ENCODE assay signal across 1 cellular context in the genomic region with DNA sequence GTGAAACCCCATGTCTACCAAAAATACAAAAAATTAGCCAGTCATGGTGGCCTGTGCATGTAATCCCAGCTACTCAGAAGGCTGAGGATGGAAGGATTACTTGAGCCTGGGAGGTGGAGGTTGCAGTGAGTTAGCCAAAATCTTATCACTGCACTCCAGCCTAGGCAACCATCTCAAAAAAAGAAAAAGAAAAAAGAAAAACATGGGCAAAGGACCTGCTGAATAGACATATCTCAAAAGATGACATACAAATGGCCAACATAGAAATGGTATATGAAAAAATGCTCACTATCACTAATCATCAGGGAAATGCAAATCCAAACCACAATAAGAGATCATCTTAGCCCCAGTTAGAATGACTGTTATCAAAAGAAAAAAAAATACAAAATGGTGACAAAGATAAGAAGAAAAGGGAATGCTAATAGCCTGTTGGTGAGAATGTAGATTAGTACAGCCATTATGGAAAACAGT.
TF ChIP-seq lines count a peak whose summit lies in the region.

No MANE protein-coding gene starts in this region.

TF ChIP-seq in IMR-90, 13 proteins besides CTCF, POLR2A, EP300 and RAD21:
- no peak for TF ChIP-seq BHLHE40 (IDR thresholded peaks at IDR 0.05; ENCODE audit: low read depth, low read length)
